In genomic region chr11:3166268-3167142, GRCh38 we compare ENCODE assay signal across 19 cellular contexts. TPM values are rescaled to one million over a fixed set of nuclear protein-coding genes. Genes with fewer than 3 reads are reported as not detected.
DNase-seq lines count a peak whose midpoint lies in the region; ATAC-seq and TF ChIP-seq lines count a peak whose summit lies in the region.
"Had no signal": no experiment of that assay in that cellular context is flagged by ENCODE, and none has a peak within 500 bp of the region (broad histone marks: within the 10 kb centered on the region; RNA-seq: fewer than 3 reads in every experiment).

No MANE protein-coding gene starts in this region.

- DNase-seq in Right ventricle myocardium inferior (ENCODE audit: missing footprints) (peak; percentile 37), Right ventricle myocardium superior (no peak), NCI-H748 treated with DMSO at 0.1 percent for 48 hours (lab: John Stamatoyannopoulos, UW) (peak; percentile 16), left lung (peak; percentile 31 to 60), upper lobe of right lung (peak; percentile 60), NCI-H2029 (lab: John Stamatoyannopoulos, UW) (no peak), putamen (ENCODE audit: low spot score) (no peak), HuH-7 (ENCODE audit: low spot score) (no peak)
- DNase-seq: activated CD4-positive, alpha-beta T cell treated with anti-CD3 and anti-CD28 coated beads, Interleukin-2, amount 50 U/mL, for 4 hours; activated gamma-delta T cell; caudate nucleus; DMS79 treated with DMSO at 0.1 percent for 48 hours; NCI-H2081; T-helper 2 cell had no signal

- TF ChIP-seq CTCF in left lung (IDR thresholded peaks at IDR 0.05) (no peak), upper lobe of right lung (IDR thresholded peaks at IDR 0.05) (no peak)

- H3K9me3 ChIP-seq in left lung (no peaks in the 10 kb centered on the region), upper lobe of right lung (no peaks in the 10 kb centered on the region)
- H3K9me3 ChIP-seq: lower lobe of right lung had no signal

- ATAC-seq in Right ventricle myocardium inferior (no peak), Right ventricle myocardium superior (ENCODE audit: poor library complexity) (no peak), left lung (no peak), upper lobe of right lung (no peak)
- ATAC-seq: GM12878, lower lobe of right lung had no signal

- intact Hi-C loops in Right ventricle myocardium inferior (cut with DNase I) = no loop called here
- intact Hi-C loops in Right ventricle myocardium superior (cut with DNase I) = no loop called here
- intact Hi-C loops in left lung (cut with DNase I) = no loop called here
- intact Hi-C loops in upper lobe of right lung (cut with DNase I) = no loop called here

- H3K36me3 ChIP-seq in left lung (no peaks in the 10 kb centered on the region), upper lobe of right lung (no peaks in the 10 kb centered on the region)
- H3K36me3 ChIP-seq: lower lobe of right lung had no signal

- H3K4me3 ChIP-seq in left lung (no peak overlapping the region), upper lobe of right lung (no peak overlapping the region)
- H3K4me3 ChIP-seq: GM12878 had no signal

- peaks cover 16 to 64% of the 10 kb centered on the region in 2 donors for H3K4me1 ChIP-seq in left lung
- H3K4me1 ChIP-seq in upper lobe of right lung = peaks cover 30% of the 10 kb centered on the region

- H3K27me3 ChIP-seq in left lung (peaks cover 0 to 25% of the 10 kb centered on the region in 2 donors), upper lobe of right lung (no peaks in the 10 kb centered on the region)

- H3K27ac ChIP-seq in left lung = no peak overlapping the region
- no peak overlapping the region for H3K27ac ChIP-seq in upper lobe of right lung

RNA-seq across cellular contexts. Expression of gene OSBPL5, which starts 1.4 kb away (rescaled TPM):
- 18.4 TPM for total RNA-seq in Right ventricle myocardium inferior
- total RNA-seq in Right ventricle myocardium superior = 15.3 TPM
- 10 to 100 TPM; 34.5 to 39.6 TPM for total RNA-seq in left lung
- total RNA-seq in upper lobe of right lung = 52.6 TPM
- total RNA-seq: GM12878 had no signal

RNA-seq across cellular contexts. Expression of gene MRGPRG, which starts 52.1 kb away (rescaled TPM):
- total RNA-seq in Right ventricle myocardium inferior (not detected), Right ventricle myocardium superior (not detected), left lung (not detected), upper lobe of right lung (not detected)
- total RNA-seq: endothelial cell of umbilical vein, GM12878, lower lobe of right lung, omental fat pad, urinary bladder had no signal

Comparison
In these comparisons a context has a peak if more than half of its experiments do, and no peak if none do; other contexts are left out.
1. DNase-seq: peak in Right ventricle myocardium inferior (single experiment), NCI-H748 treated with DMSO at 0.1 percent for 48 hours (single experiment), left lung (2 of 2) and upper lobe of right lung (single experiment); none in Right ventricle myocardium superior (single experiment), NCI-H2029 (single experiment), putamen (single experiment) and HuH-7 (single experiment).